In the genomic region with DNA sequence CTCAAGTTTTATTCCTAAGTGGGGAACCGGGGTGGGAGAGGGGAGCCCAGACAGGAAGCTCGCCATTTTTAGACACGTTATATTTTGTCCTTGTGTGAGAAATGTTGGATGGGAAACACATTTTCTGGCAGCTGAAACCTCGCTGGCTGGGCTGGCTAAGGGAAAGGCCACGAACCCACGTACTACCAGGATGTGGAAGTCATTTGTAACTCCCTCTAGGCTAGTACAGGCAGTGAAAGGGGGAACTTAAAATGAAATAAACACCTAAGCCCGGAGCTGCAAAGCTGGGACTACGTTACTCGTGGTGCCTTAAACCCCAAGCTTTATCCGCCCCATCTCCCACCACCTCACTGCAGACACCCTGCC, we compare ENCODE assay signal across 9 cellular contexts. TPM values are rescaled to one million over a fixed set of nuclear protein-coding genes. Genes with fewer than 3 reads are reported as not detected.
A peak's percentile ranks its signal among the peaks of the same experiment; 100 is the strongest.
DNase-seq lines count a peak whose midpoint lies in the region; ATAC-seq and TF ChIP-seq lines count a peak whose summit lies in the region.
"Had no signal": no experiment of that assay in that cellular context is flagged by ENCODE, and none has a peak within 500 bp of the region (broad histone marks: within the 10 kb centered on the region; RNA-seq: fewer than 3 reads in every experiment).

No MANE protein-coding gene starts in this region.

- H3K36me3 Mint-ChIP-seq in GM23338 (ENCODE audit: low read depth), result no peaks in the 10 kb centered on the region
- no peaks in the 10 kb centered on the region for H3K36me3 Mint-ChIP-seq in activated CD8-positive, alpha-beta T cell treated with anti-CD3 and anti-CD28 coated beads, Interleukin-2, amount 10 ng/mL, durations not matched to agents 7 days and 5 days (ENCODE audit: low read depth)

- H3K4me1 Mint-ChIP-seq in GM23338, result peaks cover 23% of the 10 kb centered on the region
- peaks cover 8% of the 10 kb centered on the region for H3K4me1 Mint-ChIP-seq in activated CD8-positive, alpha-beta T cell treated with anti-CD3 and anti-CD28 coated beads, Interleukin-2, amount 10 ng/mL, durations not matched to agents 7 days and 5 days (ENCODE audit: low read depth)

- TF ChIP-seq POLR2A in gastrocnemius medialis (IDR thresholded peaks at IDR 0.05), result no peak

- POLR2A ChIA-PET in activated CD8-positive, alpha-beta T cell treated with anti-CD3 and anti-CD28 coated beads, Interleukin-2, amount 10 ng/mL, durations not matched to agents 7 days and 5 days (lab: Charles Lee), result no interaction called here

- H2AFZ ChIP-seq in GM23338, result peak overlapping the region; percentile 92

- in situ Hi-C loops in gastrocnemius medialis (cut with MboI; ENCODE audit: low sequenced_read_pairs in 4 of 4), result loop anchor here in 2 of 4 donors (25.0 kb wide), 2 partner anchors 222 to 278 kb away; partner anchors contain the start of gene FOXD1 (in 2 of the 2)

- H3K9me3 ChIP-seq in gastrocnemius medialis, result no peaks in the 10 kb centered on the region

- H3K4me1 ChIP-seq in GM23338 (ENCODE audit: insufficient read depth) (peaks cover 25% of the 10 kb centered on the region), gastrocnemius medialis (peaks cover 4 to 9% of the 10 kb centered on the region in 2 donors)

- CTCF ChIA-PET in activated CD8-positive, alpha-beta T cell treated with anti-CD3 and anti-CD28 coated beads, Interleukin-2, amount 10 ng/mL, durations not matched to agents 7 days and 5 days (lab: Charles Lee), result interaction anchor here (0.8 to 3.4 kb wide), 15 partner anchors 9 to 849 kb away, joined by 3 to 27 read pairs (median 5); partner anchors contain the start of gene FCHO2

- peaks cover 65% of the 10 kb centered on the region for H3K27me3 Mint-ChIP-seq in GM23338 (ENCODE audit: insufficient read depth, low read depth, poor library complexity)
- H3K27me3 Mint-ChIP-seq in activated CD8-positive, alpha-beta T cell treated with anti-CD3 and anti-CD28 coated beads, Interleukin-2, amount 10 ng/mL, durations not matched to agents 7 days and 5 days (ENCODE audit: low read depth), result peaks cover 71% of the 10 kb centered on the region

- ATAC-seq in GM23338 (no peak), gastrocnemius medialis (peak; percentile 13 to 28), HG02571 (IDR thresholded peaks at IDR 0.05; ENCODE audit: unreplicated experiment) (no peak), HG03159 (IDR thresholded peaks at IDR 0.05; ENCODE audit: unreplicated experiment) (no peak), omental fat pad (ENCODE audit: low FRiP score) (no peak)
- ATAC-seq in activated CD8-positive, alpha-beta T cell treated with anti-CD3 and anti-CD28 coated beads, Interleukin-2, amount 10 ng/mL, durations not matched to agents 7 days and 5 days, result no peak

- H3K4me3 ChIP-seq in GM23338 (peak overlapping the region; percentile 62), iPS-11a (ENCODE audit: low read depth, low read length) (peak overlapping the region; percentile 44), gastrocnemius medialis (peak overlapping the region; percentile 34 to 71 (median 50))

- H3K36me3 ChIP-seq in GM23338 (ENCODE audit: insufficient read depth) (no peaks in the 10 kb centered on the region), gastrocnemius medialis (no peaks in the 10 kb centered on the region)

- H3K27ac ChIP-seq in GM23338 (ENCODE audit: low read depth) (no peak overlapping the region), gastrocnemius medialis (no peak overlapping the region)

- H3K4me2 ChIP-seq in GM23338, result peak overlapping the region; percentile 90

- H3K27me3 ChIP-seq in GM23338 (ENCODE audit: insufficient read depth), result peaks cover 71% of the 10 kb centered on the region
- peaks cover 34 to 64% (median 49%) of the 10 kb centered on the region in 3 donors for H3K27me3 ChIP-seq in gastrocnemius medialis

- intact Hi-C loops in gastrocnemius medialis (cut with DNase I; ENCODE audit: low total_unique reads), result loop anchor here (2.0 to 10.0 kb wide), 3 partner anchors 89 to 235 kb away; no protein-coding TSS in a partner anchor

- TF ChIP-seq CTCF in GM23338 (conservative IDR thresholded peaks at IDR 0.05; ENCODE audit: low read depth in 2 of 2) (no peak), gastrocnemius medialis (IDR thresholded peaks at IDR 0.05 in 4 of 5, conservative IDR thresholded peaks at IDR 0.05 in 1 of 5) (no peak), omental fat pad (IDR thresholded peaks at IDR 0.05) (no peak)

- DNase-seq in GM23338 (ENCODE audit: low spot score), result no peak
- peak; percentile 16 for DNase-seq in activated CD8-positive, alpha-beta T cell treated with anti-CD3 and anti-CD28 coated beads, Interleukin-2, amount 10 ng/mL, durations not matched to agents 7 days and 5 days
- DNase-seq in gastrocnemius medialis, result no peak
- no peak for DNase-seq in NCI-H2081 treated with DMSO at 0.1 percent for 48 hours (lab: John Stamatoyannopoulos, UW)
- DNase-seq in omental fat pad (ENCODE audit: low spot score), result no peak

- peaks cover 2% of the 10 kb centered on the region; the same call in 1 of the 3 replicates for H3K9me3 Mint-ChIP-seq in GM23338
- H3K9me3 Mint-ChIP-seq in activated CD8-positive, alpha-beta T cell treated with anti-CD3 and anti-CD28 coated beads, Interleukin-2, amount 10 ng/mL, durations not matched to agents 7 days and 5 days (ENCODE audit: insufficient read depth), result no peaks in the 10 kb centered on the region

- H3F3A ChIP-seq in GM23338 (replicated peaks; ENCODE audit: low read depth), result 0 out of 2 replicates have a peak, but pooled peaks cover 6% of the 10 kb centered on the region

- no peaks in the 10 kb centered on the region for H3K79me2 ChIP-seq in GM23338 (replicated peaks; ENCODE audit: insufficient read depth)

- peaks cover 6% of the 10 kb centered on the region; the same call in 1 of the 2 replicates for H3K9me2 ChIP-seq in GM23338 (ENCODE audit: insufficient read depth)

- H3K27ac Mint-ChIP-seq in GM23338, result no peak overlapping the region
- H3K27ac Mint-ChIP-seq in activated CD8-positive, alpha-beta T cell treated with anti-CD3 and anti-CD28 coated beads, Interleukin-2, amount 10 ng/mL, durations not matched to agents 7 days and 5 days, result no peak overlapping the region

- H3K4me3 Mint-ChIP-seq in GM23338, result peak overlapping the region; percentile 69
- no peak overlapping the region for H3K4me3 Mint-ChIP-seq in activated CD8-positive, alpha-beta T cell treated with anti-CD3 and anti-CD28 coated beads, Interleukin-2, amount 10 ng/mL, durations not matched to agents 7 days and 5 days

- 0 out of 2 replicates have a peak, but pooled peaks cover 2% of the 10 kb centered on the region for H4K20me1 ChIP-seq in GM23338 (replicated peaks; ENCODE audit: insufficient read depth)

TF ChIP-seq in GM23338, 12 proteins besides CTCF, POLR2A, EP300 and RAD21:
- TF ChIP-seq ZNF114 (CRISPR knock-in tag; IDR thresholded peaks at IDR 0.05), result no peak
- TF ChIP-seq EZH2phosphoT487 (IDR thresholded peaks at IDR 0.05; ENCODE audit: unreplicated experiment), result no peak
- TF ChIP-seq JUNB (IDR thresholded peaks at IDR 0.05; ENCODE audit: unreplicated experiment), result no peak
TF ChIP-seq in GM23338: peak in this region for 0.

RNA-seq across cellular contexts. Expression of gene TMEM174, which starts 42.5 kb away (rescaled TPM):
- total RNA-seq in GM23338 (2014; rRNA removed; shearing (Covaris generic)), result not detected in 2 replicates
- not detected in 2 replicates for polyA plus RNA-seq in GM23338 (2016; fragmentation: Nextera tagmentation; extraction: Ambion mirVana)
- not detected for total RNA-seq in activated CD8-positive, alpha-beta T cell treated with anti-CD3 and anti-CD28 coated beads, Interleukin-2, amount 10 ng/mL, durations not matched to agents 7 days and 5 days
- total RNA-seq in gastrocnemius medialis (not detected), omental fat pad (not detected)
- total RNA-seq: bronchial epithelial cell had no signal

Comparison
In these comparisons a context has a peak if more than half of its experiments do, and no peak if none do; other contexts are left out.
1. ATAC-seq: peak in gastrocnemius medialis (2 of 2); none in GM23338 (single experiment), activated CD8-positive, alpha-beta T cell treated with anti-CD3 and anti-CD28 coated beads, Interleukin-2, amount 10 ng/mL, durations not matched to agents 7 days and 5 days (single experiment), HG02571 (single experiment), HG03159 (single experiment) and omental fat pad (single experiment).
2. Peak in every context shown above with its lines, with median percentiles within 50 percentile points of each other: H3K4me3 ChIP-seq.